In genomic region chr6:31915351-31915750, GRCh38 we compare ENCODE assay signal across 29 cellular contexts. TPM values are rescaled to one million over a fixed set of nuclear protein-coding genes. Genes with fewer than 3 reads are reported as not detected.
"Had no signal": no experiment of that assay in that cellular context is flagged by ENCODE, and none has a peak within 500 bp of the region (broad histone marks: within the 10 kb centered on the region; RNA-seq: fewer than 3 reads in every experiment).

No MANE protein-coding gene starts in this region.

- H3K36me3 Mint-ChIP-seq: memory B cell; naive thymus-derived CD8-positive, alpha-beta T cell; stimulated activated memory B cell treated with anti-CD40 and anti-IgM and Interleukin-4, amounts not matched to agents 10 μg/mL and 1 μg/mL and 100 μg/mL, for 72 hours had no signal

- H3K9me3 ChIP-seq: left ventricle myocardium inferior, pancreas, prostate gland, sigmoid colon, tibial nerve, upper lobe of left lung, vagina had no signal

- H3K4me3 Mint-ChIP-seq: memory B cell; naive thymus-derived CD8-positive, alpha-beta T cell; nephron; neural crest cell; stimulated activated memory B cell treated with anti-CD40 and anti-IgM and Interleukin-4, amounts not matched to agents 10 μg/mL and 1 μg/mL and 100 μg/mL, for 72 hours; stimulated activated naive CD8-positive, alpha-beta T cell treated with anti-CD3 and anti-CD28 coated beads, Interleukin-15, amount 100 ng/mL, for 72 hours had no signal

- H3K27ac Mint-ChIP-seq: memory B cell; nephron; stimulated activated memory B cell treated with anti-CD40 and anti-IgM and Interleukin-4, amounts not matched to agents 10 μg/mL and 1 μg/mL and 100 μg/mL, for 72 hours; stimulated activated naive CD8-positive, alpha-beta T cell treated with anti-CD3 and anti-CD28 coated beads, Interleukin-15, amount 100 ng/mL, for 72 hours had no signal

- H3K27me3 ChIP-seq: hepatocyte, pancreas, sigmoid colon, tibial nerve, upper lobe of left lung, vagina had no signal

- H3K4me1 Mint-ChIP-seq: nephron, neural crest cell had no signal

- H3K4me1 ChIP-seq: left ventricle myocardium inferior, pancreas, prostate gland had no signal

- H3K9me3 Mint-ChIP-seq: memory B cell; naive thymus-derived CD8-positive, alpha-beta T cell; nephron; neural crest cell; stimulated activated memory B cell treated with anti-CD40 and anti-IgM and Interleukin-4, amounts not matched to agents 10 μg/mL and 1 μg/mL and 100 μg/mL, for 72 hours; stimulated activated naive CD8-positive, alpha-beta T cell treated with anti-CD3 and anti-CD28 coated beads, Interleukin-15, amount 100 ng/mL, for 72 hours had no signal

- ATAC-seq: naive thymus-derived CD8-positive, alpha-beta T cell; pancreas; right cardiac atrium; stimulated activated memory B cell treated with anti-CD40 and anti-IgM and Interleukin-4, amounts not matched to agents 10 μg/mL and 1 μg/mL and 100 μg/mL, for 72 hours; stimulated activated naive CD8-positive, alpha-beta T cell treated with anti-CD3 and anti-CD28 coated beads, Interleukin-15, amount 100 ng/mL, for 72 hours had no signal

- H3K27ac ChIP-seq: hepatocyte, left ventricle myocardium inferior, pancreas, prostate gland, sigmoid colon, tibial nerve, upper lobe of left lung, vagina had no signal

- DNase-seq: islet precursor cell; left ventricle myocardium inferior; midbrain; naive thymus-derived CD8-positive, alpha-beta T cell; nucleus accumbens; pancreas; retina; right cardiac atrium; sigmoid colon; small intestine; stimulated activated CD4-positive, alpha-beta T cell treated with anti-CD3 and anti-CD28 coated beads, Interleukin-1b, Interleukin-23, amount 100 ng/mL, for 48 hours; stimulated activated CD4-positive, alpha-beta T cell treated with anti-CD3 and anti-CD28 coated beads, Interleukin-2, amount 100 ng/mL, for 48 hours; stimulated activated CD4-positive, alpha-beta T cell treated with anti-CD3 and anti-CD28 coated beads, Interleukin-4, amount 100 ng/mL, for 4 hours; stimulated activated CD8-positive, alpha-beta memory T cell treated with anti-CD3 and anti-CD28 coated beads, Interleukin-4, amount 100 ng/mL, for 48 hours; stimulated activated naive CD4-positive, alpha-beta T cell treated with Interleukin-2 at 50 U/mL for 16 hours; stimulated activated naive CD8-positive, alpha-beta T cell treated with anti-CD3 and anti-CD28 coated beads, Interleukin-15, amount 100 ng/mL, for 72 hours; substantia nigra; upper lobe of left lung had no signal

- H3K4me2 ChIP-seq: hepatocyte had no signal

- FAIRE-seq: pancreas, small intestine had no signal

- H3K36me3 ChIP-seq: left ventricle myocardium inferior, pancreas, prostate gland, sigmoid colon, tibial nerve, upper lobe of left lung, vagina had no signal

- H2AFZ ChIP-seq: hepatocyte had no signal

- H3K4me3 ChIP-seq: hepatocyte, left ventricle myocardium inferior, lung, pancreas, prostate gland, sigmoid colon, tibial nerve, upper lobe of left lung, vagina had no signal

- H3K79me2 ChIP-seq: hepatocyte had no signal

RNA-seq across cellular contexts. Expression of gene C2, which starts 12.2 kb away (rescaled TPM):
- polyA plus RNA-seq: naive thymus-derived CD8-positive, alpha-beta T cell had no signal

RNA-seq across cellular contexts. Expression of gene ZBTB12, which starts 13.5 kb away (rescaled TPM):
- polyA plus RNA-seq: hepatocyte; naive thymus-derived CD8-positive, alpha-beta T cell had no signal

RNA-seq across cellular contexts. Expression of gene CFB, which starts 30.5 kb away (rescaled TPM):
- total RNA-seq: neural crest cell had no signal

RNA-seq across cellular contexts. Expression of gene SLC44A4, which starts 36.6 kb away (rescaled TPM):
- total RNA-seq: naive thymus-derived CD8-positive, alpha-beta T cell; osteoblast; right cardiac atrium; temporal lobe had no signal
- polyA plus RNA-seq: naive thymus-derived CD8-positive, alpha-beta T cell had no signal
